In genomic region chr18:1914489-1914888, GRCh38 we compare ENCODE assay signal across 8 cellular contexts.
DNase-seq lines count a peak whose midpoint lies in the region; ATAC-seq and TF ChIP-seq lines count a peak whose summit lies in the region.

No MANE protein-coding gene starts in this region.

- no peak overlapping the region for H3K4me3 ChIP-seq in cardiac muscle cell

- intact Hi-C loops in left ventricle myocardium superior (cut with micrococcal nuclease): no loop called here

- H3K27me3 ChIP-seq in cardiac muscle cell: no peaks in the 10 kb centered on the region

- H3K9me3 ChIP-seq in cardiac muscle cell (ENCODE audit: low read depth): no peaks in the 10 kb centered on the region

- ATAC-seq in left ventricle myocardium superior: no peak
- no peak for ATAC-seq in GM21576 (IDR thresholded peaks at IDR 0.05; ENCODE audit: unreplicated experiment)

- no peaks in the 10 kb centered on the region for H3K27me3 Mint-ChIP-seq in type B pancreatic cell

- DNase-seq in cardiac muscle cell (ENCODE audit: low read depth in 1 of 2, low spot score in 1 of 2): peak in 1 of 2 donors; percentile 28
- no peak for DNase-seq in left ventricle myocardium superior
- DNase-seq in NCI-H345 treated with DMSO at 0.1 percent for 48 hours (lab: John Stamatoyannopoulos, UW; ENCODE audit: unreplicated experiment): peak; percentile 4
- peak; percentile 9 to 75 for DNase-seq in T47D (ENCODE audit: low read depth in 1 of 2, low spot score in 1 of 2)
- DNase-seq in type B pancreatic cell (ENCODE audit: extremely low spot score, unreplicated experiment): no peak
- no peak for DNase-seq in activated CD4-positive, alpha-beta T cell treated with anti-CD3 and anti-CD28 coated beads for 4 hours
- no peak for DNase-seq in NCI-H2196 treated with DMSO at 0.1 percent for 48 hours (lab: John Stamatoyannopoulos, UW; ENCODE audit: unreplicated experiment)

- TF ChIP-seq CTCF in cardiac muscle cell (IDR thresholded peaks at IDR 0.05; ENCODE audit: low read depth, low read length) (peak; percentile 25), type B pancreatic cell (conservative IDR thresholded peaks at IDR 0.05) (peak; percentile 48)

- peaks cover 11% of the 10 kb centered on the region for H3K9me3 Mint-ChIP-seq in type B pancreatic cell

- no peak overlapping the region for H3K27ac ChIP-seq in cardiac muscle cell

- no peaks in the 10 kb centered on the region for H3K36me3 ChIP-seq in cardiac muscle cell

- H3K4me3 Mint-ChIP-seq in type B pancreatic cell: no peak overlapping the region

- in situ Hi-C loops in T47D (cut with HindIII; ENCODE audit: low pct_unique_long_range_greater_than_20kb, low sequenced_read_pairs): no loop called here

- peaks cover 4% of the 10 kb centered on the region for H3K36me3 Mint-ChIP-seq in type B pancreatic cell

- no peaks in the 10 kb centered on the region for H3K4me1 ChIP-seq in cardiac muscle cell (ENCODE audit: low read depth)

- H3K27ac Mint-ChIP-seq in type B pancreatic cell: no peak overlapping the region

- no peaks in the 10 kb centered on the region for H3K4me1 Mint-ChIP-seq in type B pancreatic cell (ENCODE audit: unreplicated experiment)

Comparison
In these comparisons a context has a peak if more than half of its experiments do, and no peak if none do; other contexts are left out.
1. DNase-seq: peak in NCI-H345 treated with DMSO at 0.1 percent for 48 hours (single experiment) and T47D (2 of 2); none in left ventricle myocardium superior (single experiment), type B pancreatic cell (single experiment), activated CD4-positive, alpha-beta T cell treated with anti-CD3 and anti-CD28 coated beads for 4 hours (0 of 2) and NCI-H2196 treated with DMSO at 0.1 percent for 48 hours (single experiment).